19 cellular contexts compared by ENCODE assay signal in genomic region chr4:56320293-56320692, GRCh38.
DNase-seq lines count a peak whose midpoint lies in the region; ATAC-seq and TF ChIP-seq lines count a peak whose summit lies in the region.
"Had no signal": no experiment of that assay in that cellular context is flagged by ENCODE, and none has a peak within 500 bp of the region (broad histone marks: within the 10 kb centered on the region; RNA-seq: fewer than 3 reads in every experiment).

No MANE protein-coding gene starts in this region.

- dilution Hi-C loops in IMR-90 (cut with HindIII; ENCODE audit: low sequenced_read_pairs, unreplicated experiment): no loop called here
- dilution Hi-C loops in mammary epithelial cell (cut with HindIII; ENCODE audit: low sequenced_read_pairs): no loop called here

- peaks cover 6% of the 10 kb centered on the region for H3K4me1 ChIP-seq in IMR-90 (ENCODE audit: control insufficient read depth, insufficient read depth, low read length)
- H3K4me1 ChIP-seq in mammary epithelial cell (ENCODE audit: insufficient read depth, low read length): no peaks in the 10 kb centered on the region
- no peaks in the 10 kb centered on the region for H3K4me1 ChIP-seq in effector memory CD4-positive, alpha-beta T cell (ENCODE audit: control insufficient read depth, insufficient read depth, low read length, poor library complexity, severe bottlenecking)
- H3K4me1 ChIP-seq: SJSA1 had no signal

- no peak overlapping the region for H2AFZ ChIP-seq in IMR-90 (replicated peaks; ENCODE audit: low read length, poor library complexity)
- H2AFZ ChIP-seq in mammary epithelial cell (ENCODE audit: low read depth, low read length): no peak overlapping the region

- H2AK5ac ChIP-seq in IMR-90 (ENCODE audit: low read depth, low read length): no peak overlapping the region; the same call in 1 of the 2 replicates

- in situ Hi-C loops in IMR-90 (cut with MboI; ENCODE audit: low sequenced_read_pairs): loop anchor here (25.0 kb wide), 1 partner anchor 517 kb away; no protein-coding TSS in a partner anchor
- in situ Hi-C loops in mammary epithelial cell (cut with MboI; ENCODE audit: low sequenced_read_pairs in 2 of 2): loop anchor here in 1 of 2 donors (25.0 kb wide), 1 partner anchor 358 kb away; no protein-coding TSS in a partner anchor

- 0 out of 3 replicates have a peak overlapping the region, but pooled peaks have one; percentile 14 for H2BK15ac ChIP-seq in IMR-90 (ENCODE audit: low read depth, low read length)

- no peaks in the 10 kb centered on the region for H3K9me1 ChIP-seq in IMR-90 (ENCODE audit: insufficient read depth, low read length)

- H3K27me3 ChIP-seq in AG04450 (ENCODE audit: control insufficient read depth, insufficient read depth, low read length): peaks cover 2% of the 10 kb centered on the region
- H3K27me3 ChIP-seq in IMR-90 (ENCODE audit: control insufficient read depth, insufficient read depth, low read length): no peaks in the 10 kb centered on the region
- H3K27me3 ChIP-seq in mammary epithelial cell (ENCODE audit: insufficient read depth, low read length): no peaks in the 10 kb centered on the region
- no peaks in the 10 kb centered on the region for H3K27me3 ChIP-seq in effector memory CD4-positive, alpha-beta T cell (replicated peaks; ENCODE audit: control insufficient read depth, insufficient read depth, low read length, poor library complexity, severe bottlenecking)
- H3K27me3 ChIP-seq: SJSA1 had no signal

- WGBS in IMR-90 (ENCODE audit: extremely low coverage in 2 of 2, insufficient read length in 1 of 2), 2 experiments: no CpG with 5 or more reads among the region's 5 CpGs
- 83% methylated on average over 5 of the region's 5 CpGs for WGBS in mammary epithelial cell (ENCODE audit: low coverage, missing lambda C conversion rate)

- no peak overlapping the region for H3K4me3 ChIP-seq in AG04450 (ENCODE audit: low read depth, low read length)
- H3K4me3 ChIP-seq in IMR-90 (ENCODE audit: insufficient read depth, low read depth, low read length): no peak overlapping the region
- no peak overlapping the region for H3K4me3 ChIP-seq in mammary epithelial cell (replicated peaks in 1 of 3; ENCODE audit: insufficient read depth in 1 of 3, low read depth in 2 of 3, low read length in 3 of 3)
- no peak overlapping the region for H3K4me3 ChIP-seq in fibroblast of villous mesenchyme (ENCODE audit: low read depth, low read length)
- no peak overlapping the region for H3K4me3 ChIP-seq in effector memory CD4-positive, alpha-beta T cell (ENCODE audit: insufficient read depth, low read depth, low read length, poor library complexity, severe bottlenecking)
- H3K4me3 ChIP-seq: SJSA1 had no signal

- H3K9ac ChIP-seq in IMR-90 (ENCODE audit: low read depth, low read length) (no peak overlapping the region), mammary epithelial cell (ENCODE audit: insufficient read depth, low read length) (no peak overlapping the region)

- no peaks in the 10 kb centered on the region for H3K4me1 Mint-ChIP-seq in stimulated activated memory B cell treated with anti-CD40 and anti-IgM and Interleukin-4, amounts not matched to agents 10 μg/mL and 1 μg/mL and 100 μg/mL, for 72 hours

- no peaks in the 10 kb centered on the region for H3K9me3 Mint-ChIP-seq in stimulated activated memory B cell treated with anti-CD40 and anti-IgM and Interleukin-4, amounts not matched to agents 10 μg/mL and 1 μg/mL and 100 μg/mL, for 72 hours

- H2BK5ac ChIP-seq in IMR-90 (ENCODE audit: low read depth, low read length, poor library complexity, severe bottlenecking): peak overlapping the region; percentile 3

- DNase-seq in AG04450 (ENCODE audit: low read depth, low spot score) (no peak), IMR-90 (peak; percentile 67), mammary epithelial cell (peak; percentile 33), fibroblast of villous mesenchyme (ENCODE audit: low read depth) (peak; percentile 19), cerebellum (ENCODE audit: low spot score) (no peak)
- DNase-seq in effector memory CD4-positive, alpha-beta T cell: no peak
- DNase-seq: GF-D8, H7, KG1, NCI-H1048, NCI-H146, NCI-H2081, NCI-H748 treated with DMSO at 0.1 percent for 48 hours, OCI-M1 had no signal

- H3K23ac ChIP-seq in IMR-90 (ENCODE audit: low read depth, low read length): no peak overlapping the region

- no peak for TF ChIP-seq CTCF in AG04450 (IDR thresholded peaks at IDR 0.05; ENCODE audit: low read depth, low read length)
- TF ChIP-seq CTCF in IMR-90 (conservative IDR thresholded peaks at IDR 0.05; ENCODE audit: low read depth, low read length): no peak
- TF ChIP-seq CTCF in mammary epithelial cell (conservative IDR thresholded peaks at IDR 0.05 in 1 of 2, IDR thresholded peaks at IDR 0.05 in 1 of 2; ENCODE audit: extremely low read depth in 1 of 2, insufficient read depth in 1 of 2, low read depth in 1 of 2, low read length in 2 of 2): no peak
- TF ChIP-seq CTCF in fibroblast of villous mesenchyme (IDR thresholded peaks at IDR 0.05; ENCODE audit: insufficient read depth, low read depth, low read length): no peak

- no peaks in the 10 kb centered on the region for H3K79me2 ChIP-seq in mammary epithelial cell (ENCODE audit: insufficient read depth, low read length)

- BruUV-seq in IMR-90 (replicated peaks; lab: Mats Ljungman, UMichigan): no TSS peak
- BruUV-seq in mammary epithelial cell (replicated peaks; lab: Mats Ljungman, UMichigan): no TSS peak

- H3K36me3 ChIP-seq in IMR-90 (ENCODE audit: control insufficient read depth, insufficient read depth, low read length) (no peaks in the 10 kb centered on the region), mammary epithelial cell (ENCODE audit: insufficient read depth, low read length) (no peaks in the 10 kb centered on the region)
- H3K36me3 ChIP-seq in effector memory CD4-positive, alpha-beta T cell (ENCODE audit: control insufficient read depth, insufficient read depth, low read length): no peaks in the 10 kb centered on the region
- H3K36me3 ChIP-seq: SJSA1 had no signal

- POLR2A ChIA-PET in AG04450 (lab: Yijun Ruan, JAX): no interaction called here
- POLR2A ChIA-PET in IMR-90 (lab: Charles Lee; ENCODE audit: unreplicated experiment): no interaction called here

- no peak overlapping the region for H3K27ac Mint-ChIP-seq in stimulated activated memory B cell treated with anti-CD40 and anti-IgM and Interleukin-4, amounts not matched to agents 10 μg/mL and 1 μg/mL and 100 μg/mL, for 72 hours

- no peak overlapping the region; the same call in 1 of the 2 replicates for H3K4ac ChIP-seq in IMR-90 (ENCODE audit: low read depth, low read length)

- H3K56ac ChIP-seq in IMR-90 (ENCODE audit: extremely low read depth, insufficient read depth, low read length): no peak overlapping the region

- peak overlapping the region; percentile 70 for H2BK120ac ChIP-seq in IMR-90 (ENCODE audit: low read depth, low read length)

- no peak overlapping the region for H2AK9ac ChIP-seq in IMR-90 (replicated peaks; ENCODE audit: low read depth, low read length, poor library complexity)

- no peak for TF ChIP-seq RAD21 in IMR-90 (IDR thresholded peaks at IDR 0.05; ENCODE audit: low read length)

- H3K27ac ChIP-seq in AG04450 (ENCODE audit: low read depth, low read length) (peak overlapping the region; percentile 31), IMR-90 (ENCODE audit: insufficient read depth, low read length) (peak overlapping the region; percentile 40; the same call in 1 of the 2 replicates), mammary epithelial cell (ENCODE audit: insufficient read depth, low read depth, low read length) (no peak overlapping the region)
- H3K27ac ChIP-seq in effector memory CD4-positive, alpha-beta T cell (ENCODE audit: insufficient read depth, low read length, poor library complexity, severe bottlenecking): no peak overlapping the region
- H3K27ac ChIP-seq: C4-2B, HL-60, SJSA1 had no signal

- peak overlapping the region; percentile 10; the same call in 1 of the 2 replicates for H3K4me2 ChIP-seq in IMR-90 (ENCODE audit: low read depth, low read length)
- H3K4me2 ChIP-seq in mammary epithelial cell (ENCODE audit: insufficient read depth, low read depth, low read length): no peak overlapping the region

- H3K4me3 Mint-ChIP-seq in stimulated activated memory B cell treated with anti-CD40 and anti-IgM and Interleukin-4, amounts not matched to agents 10 μg/mL and 1 μg/mL and 100 μg/mL, for 72 hours: no peak overlapping the region

- peak overlapping the region; percentile 83; the same call in 1 of the 2 replicates for H3K18ac ChIP-seq in IMR-90 (ENCODE audit: low read depth, low read length)

- H3K9me3 ChIP-seq in AG04450 (ENCODE audit: control insufficient read depth, insufficient read depth, low read length): peaks cover 12% of the 10 kb centered on the region
- H3K9me3 ChIP-seq in IMR-90 (ENCODE audit: control insufficient read depth, insufficient read depth, low read length): no peaks in the 10 kb centered on the region
- H3K9me3 ChIP-seq in mammary epithelial cell (replicated peaks; ENCODE audit: insufficient read depth, low read length): no peaks in the 10 kb centered on the region
- no peaks in the 10 kb centered on the region for H3K9me3 ChIP-seq in effector memory CD4-positive, alpha-beta T cell (ENCODE audit: control insufficient read depth, low read length)
- H3K9me3 ChIP-seq: SJSA1 had no signal

- intact Hi-C loops in IMR-90 (cut with micrococcal nuclease): no loop called here
- intact Hi-C loops in mammary epithelial cell (cut with micrococcal nuclease): no loop called here

- H4K8ac ChIP-seq in IMR-90 (ENCODE audit: low read depth in 2 of 2, low read length in 2 of 2): peak overlapping the region in 1 of 2 experiments; percentile 74; a peak in 2 of 4 replicates

- no peaks in the 10 kb centered on the region for H3K36me3 Mint-ChIP-seq in stimulated activated memory B cell treated with anti-CD40 and anti-IgM and Interleukin-4, amounts not matched to agents 10 μg/mL and 1 μg/mL and 100 μg/mL, for 72 hours

- 0 out of 2 replicates have a peak overlapping the region, but pooled peaks have one; percentile 8 for H4K5ac ChIP-seq in IMR-90 (ENCODE audit: low read depth, low read length)

- CTCF ChIA-PET in AG04450 (lab: Charles Lee): no interaction called here
- CTCF ChIA-PET in IMR-90 (lab: Yijun Ruan, JAX): interaction anchor here (0.8 kb wide), 1 partner anchor 274 kb away, joined by 11 read pairs; no protein-coding TSS in a partner anchor
- CTCF ChIA-PET in mammary epithelial cell (lab: Charles Lee; ENCODE audit: low non-redundant PET): no interaction called here

- no peak for TF ChIP-seq POLR2A in IMR-90 (IDR thresholded peaks at IDR 0.05; ENCODE audit: low read depth, low read length)

- H3K27me3 Mint-ChIP-seq in stimulated activated memory B cell treated with anti-CD40 and anti-IgM and Interleukin-4, amounts not matched to agents 10 μg/mL and 1 μg/mL and 100 μg/mL, for 72 hours: no peaks in the 10 kb centered on the region

- ATAC-seq in IMR-90 (ENCODE audit: low read depth) (peak; percentile 62; the same call in 1 of the 2 replicates), HG03196 (IDR thresholded peaks at IDR 0.05; ENCODE audit: unreplicated experiment) (no peak)
- ATAC-seq in stimulated activated memory B cell treated with anti-CD40 and anti-IgM and Interleukin-4, amounts not matched to agents 10 μg/mL and 1 μg/mL and 100 μg/mL, for 72 hours: no peak

- H3K79me1 ChIP-seq in IMR-90 (ENCODE audit: low read depth in 1 of 2, low read length in 2 of 2): no peaks in the 10 kb centered on the region

- H4K91ac ChIP-seq in IMR-90 (ENCODE audit: insufficient read depth, low read depth, low read length): peak overlapping the region; percentile 72

- peak overlapping the region; percentile 10; the same call in 1 of the 2 replicates for H3K14ac ChIP-seq in IMR-90 (replicated peaks; ENCODE audit: low read depth, low read length)

- no peaks in the 10 kb centered on the region for H4K20me1 ChIP-seq in IMR-90 (ENCODE audit: insufficient read depth, low read length)
- H4K20me1 ChIP-seq in mammary epithelial cell (ENCODE audit: insufficient read depth, low read length): no peaks in the 10 kb centered on the region

- peak overlapping the region; percentile 91 for H2BK20ac ChIP-seq in IMR-90 (ENCODE audit: low read depth, low read length)

Comparison
In these comparisons a context has a peak if more than half of its experiments do, and no peak if none do; other contexts are left out.
1. DNase-seq: peak in IMR-90 (single experiment), mammary epithelial cell (single experiment) and fibroblast of villous mesenchyme (single experiment); none in AG04450 (single experiment), cerebellum (single experiment) and effector memory CD4-positive, alpha-beta T cell (0 of 3).
2. H3K27ac ChIP-seq: peak in AG04450 (single experiment) and IMR-90 (single experiment); none in mammary epithelial cell (single experiment) and effector memory CD4-positive, alpha-beta T cell (single experiment).